ENCODE assay signal across 10 cellular contexts in the genomic region with DNA sequence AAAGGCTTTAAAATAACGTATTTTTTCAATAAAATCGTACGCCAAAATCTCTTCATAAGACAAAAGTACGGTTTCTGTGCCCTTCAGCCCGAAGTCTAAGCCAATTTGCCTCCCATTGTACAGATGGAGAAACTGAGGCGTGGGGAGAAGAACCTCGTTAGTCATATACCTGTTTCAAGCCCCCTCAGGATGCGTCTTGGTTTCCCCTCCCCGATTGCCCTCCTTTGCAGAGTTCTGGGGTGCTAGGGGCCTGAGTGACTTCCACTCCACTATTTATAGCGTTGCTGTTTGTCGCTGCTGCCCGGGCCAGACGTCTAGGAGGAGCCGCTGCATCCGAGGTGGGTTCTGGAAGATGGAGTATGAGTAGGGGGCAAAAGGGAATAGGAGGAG. TPM values are rescaled to one million over a fixed set of nuclear protein-coding genes. Genes with fewer than 3 reads are reported as not detected.
DNase-seq lines count a peak whose midpoint lies in the region; ATAC-seq, FAIRE-seq and TF ChIP-seq lines count a peak whose summit lies in the region.
"Had no signal": no experiment of that assay in that cellular context is flagged by ENCODE, and none has a peak within 500 bp of the region (broad histone marks: within the 10 kb centered on the region; RNA-seq: fewer than 3 reads in every experiment).

No MANE protein-coding gene starts in this region.

- no peak overlapping the region for H3K27ac ChIP-seq in H1 (ENCODE audit: low read depth, low read length)
- H3K27ac ChIP-seq in sigmoid colon: peak overlapping the region; percentile 71 to 85 (median 80)
- H3K27ac ChIP-seq: pancreas had no signal

- ATAC-seq in HG02981 (IDR thresholded peaks at IDR 0.05; ENCODE audit: unreplicated experiment): no peak

- H4K20me1 ChIP-seq in H1 (replicated peaks in 1 of 2; ENCODE audit: control insufficient read depth in 1 of 2, insufficient read depth in 2 of 2, low read length in 2 of 2): peaks cover 3 to 6% of the 10 kb centered on the region in 2 experiments

- no peak for TF ChIP-seq EP300 in H1 (IDR thresholded peaks at IDR 0.05; ENCODE audit: borderline replicate concordance in 1 of 2, low read depth in 2 of 2, low read length in 2 of 2)
- TF ChIP-seq EP300 in sigmoid colon (IDR thresholded peaks at IDR 0.05): no peak

- peak overlapping the region; percentile 39 to 75; a peak in 2 of 4 replicates for H3K4me2 ChIP-seq in H1 (ENCODE audit: insufficient read depth in 1 of 2, low read depth in 2 of 2, low read length in 2 of 2)

- CTCF ChIA-PET in H1 (lab: Charles Lee; ENCODE audit: partially characterized antibody): interaction anchor here (0.7 to 11.3 kb wide), 22 partner anchors 9 to 134 kb away, joined by 3 to 100 read pairs (median 4); no protein-coding TSS in a partner anchor

- no peak overlapping the region for H3K56ac ChIP-seq in H1 (replicated peaks; ENCODE audit: insufficient read length, low read depth, low read length)

- H3K36me3 ChIP-seq in H1 (ENCODE audit: control insufficient read depth in 2 of 4, insufficient read depth in 4 of 4, low read length in 3 of 4) (no peaks in the 10 kb centered on the region; a peak in 1 of 8 replicates), sigmoid colon (no peaks in the 10 kb centered on the region)
- H3K36me3 ChIP-seq: pancreas had no signal

- H3K18ac ChIP-seq in H1 (ENCODE audit: extremely low read depth, low read length): no peak overlapping the region

- POLR2A ChIA-PET in H1 (lab: Charles Lee; ENCODE audit: partially characterized antibody): interaction anchor here (0.6 to 2.1 kb wide), 9 partner anchors 10 to 175 kb away, joined by 3 to 4 read pairs (median 3); no protein-coding TSS in a partner anchor

- 37% methylated on average over 15 of the region's 15 CpGs; no CpG with 5 or more reads in 1 of the 2 experiments for WGBS in H1 (ENCODE audit: extremely low coverage in 1 of 2, insufficient coverage in 1 of 2, insufficient read length in 1 of 2, insufficient replicate concordance in 2 of 2, low coverage in 1 of 2, low lambda C conversion rate in 2 of 2, missing lambda C conversion rate in 1 of 2), 2 experiments
- WGBS in sigmoid colon, 2 donors: 9 to 10% methylated on average over 15 of the region's 15 CpGs

- no peak overlapping the region for H2BK12ac ChIP-seq in H1 (ENCODE audit: low read depth, low read length)

- no peak for TF ChIP-seq POLR2A in H1 (IDR thresholded peaks at IDR 0.05; ENCODE audit: control extremely low read depth in 1 of 2, low read depth in 2 of 2, low read length in 2 of 2)
- TF ChIP-seq POLR2A in sigmoid colon (IDR thresholded peaks at IDR 0.05): no peak

- no peak overlapping the region for H4K8ac ChIP-seq in H1 (ENCODE audit: extremely low read depth, insufficient read depth, low read length)

- no peak overlapping the region for H4K91ac ChIP-seq in H1 (replicated peaks; ENCODE audit: insufficient read length, low read length)

- H3K23me2 ChIP-seq in H1 (ENCODE audit: low read depth, low read length): peaks cover 19% of the 10 kb centered on the region; the same call in 1 of the 2 replicates

- no peak overlapping the region for H3K4ac ChIP-seq in H1 (replicated peaks; ENCODE audit: insufficient read length, low read depth, low read length)

- H3K27me3 ChIP-seq in H1 (replicated peaks in 1 of 4; ENCODE audit: control insufficient read depth in 3 of 4, extremely low read depth in 1 of 4, insufficient read depth in 3 of 4, low read length in 3 of 4) (peaks cover 19 to 47% (median 42%) of the 10 kb centered on the region in 4 experiments), sigmoid colon (peaks cover 9 to 48% (median 47%) of the 10 kb centered on the region in 3 donors)

- no peak overlapping the region for H2AK5ac ChIP-seq in H1 (ENCODE audit: low read depth, low read length)

- peak; percentile 39 for DNase-seq in activated T-cell treated with anti-CD3 and anti-CD28 coated beads, Interleukin-2, amount 50 U/mL, for 1 hour
- no peak for DNase-seq in activated T-cell treated with anti-CD3 and anti-CD28 coated beads for 4 hours
- DNase-seq in HuH-7.5 (ENCODE audit: low spot score): peak; percentile 11
- DNase-seq in H1 (ENCODE audit: low read depth in 1 of 2, low spot score in 2 of 2): no peak
- DNase-seq in sigmoid colon: no peak
- no peak for DNase-seq in NCI-H82 (lab: John Stamatoyannopoulos, UW)
- no peak for DNase-seq in T1000 (lab: John Stamatoyannopoulos, UW)

- H2BK20ac ChIP-seq in H1 (ENCODE audit: low read length): no peak overlapping the region

- no peak overlapping the region for H3K14ac ChIP-seq in H1 (ENCODE audit: insufficient read length)

- H2BK5ac ChIP-seq in H1 (ENCODE audit: low read depth, low read length): no peak overlapping the region

- no peak for TF ChIP-seq RAD21 in H1 (IDR thresholded peaks at IDR 0.05 in 1 of 2, conservative IDR thresholded peaks at IDR 0.05 in 1 of 2; ENCODE audit: low read depth in 2 of 2, low read length in 2 of 2)

- no peaks in the 10 kb centered on the region for H3K79me2 ChIP-seq in H1 (ENCODE audit: control insufficient read depth in 1 of 2, insufficient read depth in 2 of 2, low read length in 2 of 2)

- no peak overlapping the region for H3K9ac ChIP-seq in H1 (replicated peaks in 1 of 4; ENCODE audit: extremely low read depth in 1 of 4, low read depth in 3 of 4, low read length in 3 of 4)

- FAIRE-seq in H1 (lab: Jason Lieb, UNC): no peak
- FAIRE-seq: islet of Langerhans had no signal

- H3K23ac ChIP-seq in H1 (ENCODE audit: insufficient read length): no peak overlapping the region

- no peak overlapping the region for H2AFZ ChIP-seq in H1 (ENCODE audit: low read length)

- intact Hi-C loops in sigmoid colon (cut with DNase I): loop anchor here (1.0 to 10.0 kb wide), 3 partner anchors 50 to 294 kb away; no protein-coding TSS in a partner anchor

- TF ChIP-seq CTCF in H1 (IDR thresholded peaks at IDR 0.05; ENCODE audit: control extremely low read depth in 1 of 3, insufficient read depth in 1 of 3, low read depth in 1 of 3, low read length in 3 of 3) (no peak), sigmoid colon (IDR thresholded peaks at IDR 0.05) (peak in 1 of 4 experiments; percentile 5)

- H3K9me3 ChIP-seq in H1 (ENCODE audit: insufficient read depth in 2 of 2, low read depth in 1 of 2, low read length in 1 of 2) (no peaks in the 10 kb centered on the region), sigmoid colon (no peaks in the 10 kb centered on the region)
- H3K9me3 ChIP-seq: pancreas had no signal

- no peak overlapping the region for H4K5ac ChIP-seq in H1 (ENCODE audit: insufficient read length, low read depth, low read length)

- H2BK15ac ChIP-seq in H1 (ENCODE audit: low read length): no peak overlapping the region

- H3K4me3 ChIP-seq in H1 (ENCODE audit: extremely low read depth in 1 of 4, insufficient read depth in 2 of 4, low read depth in 3 of 4, low read length in 4 of 4): peak overlapping the region in 1 of 4 experiments; percentile 66; a peak in 2 of 8 replicates
- H3K4me3 ChIP-seq in sigmoid colon: no peak overlapping the region
- H3K4me3 ChIP-seq: pancreas had no signal

- no peaks in the 10 kb centered on the region for H3K79me1 ChIP-seq in H1 (ENCODE audit: low read depth, low read length)

- H2BK120ac ChIP-seq in H1 (replicated peaks; ENCODE audit: low read depth, low read length): no peak overlapping the region

- peaks cover 9 to 35% (median 21%) of the 10 kb centered on the region in 4 experiments for H3K4me1 ChIP-seq in H1 (replicated peaks in 1 of 4; ENCODE audit: control insufficient read depth in 3 of 4, insufficient read depth in 4 of 4, low read length in 3 of 4)
- peaks cover 0 to 71% (median 68%) of the 10 kb centered on the region in 4 donors for H3K4me1 ChIP-seq in sigmoid colon

TF ChIP-seq in H1, 55 proteins besides CTCF, POLR2A, EP300 and RAD21:
- TF ChIP-seq KDM1A (IDR thresholded peaks at IDR 0.05; ENCODE audit: borderline replicate concordance, low read length): peak; percentile 80; the same call in 1 of the 2 replicates
- peak; percentile 39 for TF ChIP-seq EZH2 (IDR thresholded peaks at IDR 0.05; ENCODE audit: low read depth, low read length, severe bottlenecking)
- TF ChIP-seq POLR2AphosphoS5 (IDR thresholded peaks at IDR 0.05; ENCODE audit: low read depth, low read length): no peak
- TF ChIP-seq ASH2L (IDR thresholded peaks at IDR 0.05; ENCODE audit: low read length): no peak
- TF ChIP-seq CBX8 (IDR thresholded peaks at IDR 0.05; ENCODE audit: borderline replicate concordance, low read depth, low read length): no peak
- TF ChIP-seq SIN3A (conservative IDR thresholded peaks at IDR 0.05 in 1 of 2, IDR thresholded peaks at IDR 0.05 in 1 of 2; ENCODE audit: low read depth in 1 of 2, low read length in 2 of 2): 0 out of 4 replicates have a peak, but pooled peaks of 1 of the 2 experiments have one; percentile 6
- TF ChIP-seq JUND (IDR thresholded peaks at IDR 0.05; ENCODE audit: low read length): no peak

RNA-seq across cellular contexts. Expression of a gene that starts 2.3 kb away (rescaled TPM):
- 75.3 and 77.1 TPM in 2 replicates for total RNA-seq in H1 (2021; fragmentation: NEBNext Ultra II Directional; extraction: Animal tissue kit (Norgen Biotek cat#: 25700))
- polyA plus RNA-seq in H1 (2011; rRNA removed) (54.5 and 111 TPM in 2 replicates), sigmoid colon (100 to 1,000 TPM in 1 of 3 donors, 10 to 100 TPM in 2; 31.9 to 118 (median 41.4) TPM)
- polyA plus RNA-seq in H1 (2011; cell fraction: cytosol; rRNA removed): 68.6 TPM
- 270 TPM for polyA plus RNA-seq in H1 (2011; cell fraction: nucleus; rRNA removed)
- 51.9 to 154 TPM (median 115 TPM) in 4 replicates for polyA plus RNA-seq in H1 (2012, experiment 1 of 2)
- polyA plus RNA-seq in H1 (2012, experiment 2 of 2): 94.0 TPM
- 67.1 TPM for polyA plus RNA-seq in H1 (2013, experiment 1 of 2)
- 56.9 TPM for polyA plus RNA-seq in H1 (2013, experiment 2 of 2)
- polyA minus RNA-seq in H1 (2011; rRNA and poly(A)+ RNA removed): 21.2 and 23.9 TPM in 2 replicates
- 61.7 TPM for polyA minus RNA-seq in H1 (2011; cell fraction: cytosol; rRNA and poly(A)+ RNA removed)
- polyA minus RNA-seq in H1 (2011; cell fraction: nucleus; rRNA and poly(A)+ RNA removed): 58.2 TPM
- total RNA-seq in sigmoid colon: 100 to 1,000 TPM; 107 to 206 (median 176) TPM

RNA-seq across cellular contexts. Expression of a gene that starts 22.2 kb away (rescaled TPM):
- total RNA-seq in H1 (2021; fragmentation: NEBNext Ultra II Directional; extraction: Animal tissue kit (Norgen Biotek cat#: 25700)): 72.8 and 74.6 TPM in 2 replicates
- 98.8 and 158 TPM in 2 replicates for polyA plus RNA-seq in H1 (2011; rRNA removed)
- polyA plus RNA-seq in H1 (2011; cell fraction: cytosol; rRNA removed): 81.1 TPM
- polyA plus RNA-seq in H1 (2011; cell fraction: nucleus; rRNA removed): 207 TPM
- 79.8 to 106 TPM (median 102 TPM) in 4 replicates for polyA plus RNA-seq in H1 (2012, experiment 1 of 2)
- 95.8 TPM for polyA plus RNA-seq in H1 (2012, experiment 2 of 2)
- polyA plus RNA-seq in H1 (2013, experiment 1 of 2): 79.2 TPM
- 73.3 TPM for polyA plus RNA-seq in H1 (2013, experiment 2 of 2)
- 44.1 and 59.2 TPM in 2 replicates for polyA minus RNA-seq in H1 (2011; rRNA and poly(A)+ RNA removed)
- polyA minus RNA-seq in H1 (2011; cell fraction: cytosol; rRNA and poly(A)+ RNA removed): 83.1 TPM
- 68.1 TPM for polyA minus RNA-seq in H1 (2011; cell fraction: nucleus; rRNA and poly(A)+ RNA removed)
- total RNA-seq in sigmoid colon: 10 to 100 TPM; 15.9 to 36.3 (median 33.8) TPM
- polyA plus RNA-seq in sigmoid colon: 10 to 100 TPM; 50.2 to 81.0 (median 52.9) TPM

Comparison
In these comparisons a context has a peak if more than half of its experiments do, and no peak if none do; other contexts are left out.
1. DNase-seq: peak in activated T-cell treated with anti-CD3 and anti-CD28 coated beads, Interleukin-2, amount 50 U/mL, for 1 hour (single experiment) and HuH-7.5 (single experiment); none in activated T-cell treated with anti-CD3 and anti-CD28 coated beads for 4 hours (single experiment), H1 (0 of 2), sigmoid colon (single experiment), NCI-H82 (single experiment) and T1000 (single experiment).